8 cellular contexts compared by ENCODE assay signal in the genomic region with DNA sequence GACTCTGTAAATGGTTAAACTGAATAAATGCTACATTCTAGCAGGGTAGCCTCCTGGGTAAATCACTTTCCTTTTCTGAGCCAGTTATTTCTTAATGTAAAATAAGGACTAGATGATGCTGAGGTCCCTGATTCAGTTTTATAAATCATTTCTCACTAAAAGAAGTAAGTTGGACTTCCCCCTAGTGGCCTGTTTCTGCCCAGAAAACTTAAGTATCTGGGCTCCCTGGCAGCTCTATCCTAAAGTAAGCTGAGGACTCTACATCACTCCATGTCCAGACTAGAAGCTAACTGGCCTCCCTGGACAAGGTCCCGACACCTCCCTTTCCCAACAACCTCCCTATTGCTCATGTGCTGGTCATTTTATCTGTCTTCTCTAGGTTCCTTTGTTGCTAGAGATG. TPM values are rescaled to one million over a fixed set of nuclear protein-coding genes. Genes with fewer than 3 reads are reported as not detected.
DNase-seq lines count a peak whose midpoint lies in the region; ATAC-seq and TF ChIP-seq lines count a peak whose summit lies in the region.

No MANE protein-coding gene starts in this region.

- intact Hi-C loops in activated CD4-positive, alpha-beta T cell treated with anti-CD3 and anti-CD28 coated beads, Interleukin-2, amount 10 ng/mL, durations not matched to agents 24 days and 14 days (cut with micrococcal nuclease), result no loop called here

- H3K4me3 ChIP-seq in choroid plexus epithelial cell (ENCODE audit: low read depth, low read length), result no peak overlapping the region

- no peak for ATAC-seq in HG02970 (IDR thresholded peaks at IDR 0.05; ENCODE audit: low FRiP score, unreplicated experiment)

- DNase-seq in activated CD4-positive, alpha-beta T cell treated with anti-CD3 and anti-CD28 coated beads, Interleukin-2, amount 10 ng/mL, durations not matched to agents 24 days and 14 days, result peak; percentile 73
- DNase-seq in activated CD4-positive, alpha-beta T cell treated with anti-CD3 and anti-CD28 coated beads, Interleukin-2, amount 50 U/mL, for 48 hours, result no peak
- DNase-seq in NCI-H69 (lab: John Stamatoyannopoulos, UW), result peak; percentile 18
- peak; percentile 73 for DNase-seq in choroid plexus epithelial cell (ENCODE audit: low read depth)
- peak; percentile 47 for DNase-seq in renal cortical epithelial cell (ENCODE audit: low read depth)
- DNase-seq in stimulated activated CD4-positive, alpha-beta T cell treated with anti-CD3 and anti-CD28 coated beads, Interleukin-1b, Interleukin-23, amount 100 ng/mL, for 48 hours, result no peak
- no peak for DNase-seq in DMS79 (lab: John Stamatoyannopoulos, UW)

- H3K27me3 Mint-ChIP-seq in activated CD4-positive, alpha-beta T cell treated with anti-CD3 and anti-CD28 coated beads, Interleukin-2, amount 10 ng/mL, durations not matched to agents 24 days and 14 days, result no peaks in the 10 kb centered on the region

- H3K27ac Mint-ChIP-seq in activated CD4-positive, alpha-beta T cell treated with anti-CD3 and anti-CD28 coated beads, Interleukin-2, amount 10 ng/mL, durations not matched to agents 24 days and 14 days, result no peak overlapping the region

- no peaks in the 10 kb centered on the region for H3K9me3 Mint-ChIP-seq in activated CD4-positive, alpha-beta T cell treated with anti-CD3 and anti-CD28 coated beads, Interleukin-2, amount 10 ng/mL, durations not matched to agents 24 days and 14 days

- peaks cover 53% of the 10 kb centered on the region for H3K36me3 Mint-ChIP-seq in activated CD4-positive, alpha-beta T cell treated with anti-CD3 and anti-CD28 coated beads, Interleukin-2, amount 10 ng/mL, durations not matched to agents 24 days and 14 days (ENCODE audit: low read depth)

- peak overlapping the region; percentile 43 for H3K4me3 Mint-ChIP-seq in activated CD4-positive, alpha-beta T cell treated with anti-CD3 and anti-CD28 coated beads, Interleukin-2, amount 10 ng/mL, durations not matched to agents 24 days and 14 days

- peaks cover 19% of the 10 kb centered on the region for H3K4me1 Mint-ChIP-seq in activated CD4-positive, alpha-beta T cell treated with anti-CD3 and anti-CD28 coated beads, Interleukin-2, amount 10 ng/mL, durations not matched to agents 24 days and 14 days

- TF ChIP-seq CTCF in choroid plexus epithelial cell (conservative IDR thresholded peaks at IDR 0.05; ENCODE audit: low read depth, low read length), result peak; percentile 66

RNA-seq across cellular contexts. Expression of a gene that starts 3.0 kb away (rescaled TPM):
- 41.8 and 47.1 TPM in 2 replicates for total RNA-seq in activated CD4-positive, alpha-beta T cell treated with anti-CD3 and anti-CD28 coated beads, Interleukin-2, amount 10 ng/mL, durations not matched to agents 24 days and 14 days
- 10.4 and 15.1 TPM in 2 replicates for total RNA-seq in renal cortical epithelial cell

RNA-seq across cellular contexts. Expression of a gene that starts 13.1 kb away (rescaled TPM):
- total RNA-seq in activated CD4-positive, alpha-beta T cell treated with anti-CD3 and anti-CD28 coated beads, Interleukin-2, amount 10 ng/mL, durations not matched to agents 24 days and 14 days, result 12.1 and 14.2 TPM in 2 replicates
- total RNA-seq in renal cortical epithelial cell, result 6.4 and 7.0 TPM in 2 replicates

RNA-seq across cellular contexts. Expression of a gene that starts 24.2 kb away (rescaled TPM):
- 0.24 and 0.47 TPM in 2 replicates for total RNA-seq in activated CD4-positive, alpha-beta T cell treated with anti-CD3 and anti-CD28 coated beads, Interleukin-2, amount 10 ng/mL, durations not matched to agents 24 days and 14 days
- 21.6 and 97.9 TPM in 2 replicates for total RNA-seq in renal cortical epithelial cell

RNA-seq across cellular contexts. Expression of a gene that starts 26.6 kb away (rescaled TPM):
- not detected in 2 replicates for total RNA-seq in activated CD4-positive, alpha-beta T cell treated with anti-CD3 and anti-CD28 coated beads, Interleukin-2, amount 10 ng/mL, durations not matched to agents 24 days and 14 days
- total RNA-seq in renal cortical epithelial cell, result not detected in 2 replicates

RNA-seq across cellular contexts. Expression of a gene that starts 34.4 kb away (rescaled TPM):
- 169 and 171 TPM in 2 replicates for total RNA-seq in activated CD4-positive, alpha-beta T cell treated with anti-CD3 and anti-CD28 coated beads, Interleukin-2, amount 10 ng/mL, durations not matched to agents 24 days and 14 days
- 20.1 and 47.8 TPM in 2 replicates for total RNA-seq in renal cortical epithelial cell

Comparison
In these comparisons a context has a peak if more than half of its experiments do, and no peak if none do; other contexts are left out.
1. DNase-seq: peak in activated CD4-positive, alpha-beta T cell treated with anti-CD3 and anti-CD28 coated beads, Interleukin-2, amount 10 ng/mL, durations not matched to agents 24 days and 14 days (single experiment), NCI-H69 (single experiment), choroid plexus epithelial cell (single experiment) and renal cortical epithelial cell (single experiment); none in activated CD4-positive, alpha-beta T cell treated with anti-CD3 and anti-CD28 coated beads, Interleukin-2, amount 50 U/mL, for 48 hours (0 of 2), stimulated activated CD4-positive, alpha-beta T cell treated with anti-CD3 and anti-CD28 coated beads, Interleukin-1b, Interleukin-23, amount 100 ng/mL, for 48 hours (single experiment) and DMS79 (single experiment).
2. RNA of a gene that starts 24.2 kb away (total RNA-seq): 21.6 to 97.9 TPM in renal cortical epithelial cell; 0.24 to 0.47 TPM in activated CD4-positive, alpha-beta T cell treated with anti-CD3 and anti-CD28 coated beads, Interleukin-2, amount 10 ng/mL, durations not matched to agents 24 days and 14 days; every median in the first group is over 10 times any median in the second.